22 cellular contexts compared by ENCODE assay signal in genomic region chr7:95905165-95905564, GRCh38.
A peak's percentile ranks its signal among the peaks of the same experiment; 100 is the strongest.
DNase-seq lines count a peak whose midpoint lies in the region; ATAC-seq and TF ChIP-seq lines count a peak whose summit lies in the region.
"Had no signal": no experiment of that assay in that cellular context is flagged by ENCODE, and none has a peak within 500 bp of the region (broad histone marks: within the 10 kb centered on the region; RNA-seq: fewer than 3 reads in every experiment).

No MANE protein-coding gene starts in this region.

- H3K4me1 ChIP-seq in breast epithelium (peaks cover 0 to 5% of the 10 kb centered on the region in 2 donors), Peyer's patch (no peaks in the 10 kb centered on the region)
- H3K4me1 ChIP-seq: right lobe of liver, upper lobe of left lung had no signal

- peak; percentile 26 for DNase-seq in MCF 10A (ENCODE audit: unreplicated experiment)
- no peak for DNase-seq in breast epithelium (ENCODE audit: low spot score in 2 of 2)
- DNase-seq in WTC11 (ENCODE audit: low spot score), result no peak
- DNase-seq in glomerular visceral epithelial cell (ENCODE audit: extremely low spot score), result peak; percentile 3
- no peak for DNase-seq in NCI-H2227 treated with DMSO at 0.1 percent for 48 hours (lab: John Stamatoyannopoulos, UW)
- DNase-seq in Peyer's patch, result no peak
- no peak for DNase-seq in nucleus accumbens (lab: John Stamatoyannopoulos, UW)
- DNase-seq: activated CD4-positive, alpha-beta T cell treated with anti-CD3 and anti-CD28 coated beads, Interleukin-2, amount 50 U/mL, for 48 hours; activated T-cell treated with anti-CD3 and anti-CD28 coated beads, Interleukin-2, amount 50 U/mL, for 24 hours; CD4-positive, CD25-positive, alpha-beta regulatory T cell; effector memory CD4-positive, alpha-beta T cell; HCEC 1CT; hippocampal formation; left colon; NCI-H187; NCI-H446 treated with DMSO at 0.1 percent for 48 hours; right lobe of liver; stimulated activated CD4-positive, alpha-beta T cell treated with anti-CD3 and anti-CD28 coated beads, Interleukin-1b, Interleukin-23, amount 100 ng/mL, for 48 hours; stimulated activated naive CD8-positive, alpha-beta T cell treated with anti-CD3 and anti-CD28 coated beads, Interleukin-15, amount 100 ng/mL, for 72 hours; upper lobe of left lung had no signal

- H3K27ac Mint-ChIP-seq in MCF 10A (ENCODE audit: low read depth, unreplicated experiment) (no peak overlapping the region), WTC11 (no peak overlapping the region)
- H3K27ac Mint-ChIP-seq: activated naive CD8-positive, alpha-beta T cell; activated T-cell treated with anti-CD3 and anti-CD28 coated beads, Interleukin-2, amount 50 U/mL, for 24 hours; CD4-positive, CD25-positive, alpha-beta regulatory T cell; stimulated activated naive CD8-positive, alpha-beta T cell treated with anti-CD3 and anti-CD28 coated beads, Interleukin-15, amount 100 ng/mL, for 72 hours had no signal

- no peaks in the 10 kb centered on the region for H3K9me3 Mint-ChIP-seq in MCF 10A (ENCODE audit: unreplicated experiment)
- H3K9me3 Mint-ChIP-seq in WTC11, result no peaks in the 10 kb centered on the region
- H3K9me3 Mint-ChIP-seq: activated T-cell treated with anti-CD3 and anti-CD28 coated beads, Interleukin-2, amount 50 U/mL, for 24 hours; stimulated activated naive CD8-positive, alpha-beta T cell treated with anti-CD3 and anti-CD28 coated beads, Interleukin-15, amount 100 ng/mL, for 72 hours had no signal

- TF ChIP-seq CTCF in MCF 10A (IDR thresholded peaks at IDR 0.05; ENCODE audit: unreplicated experiment) (no peak), breast epithelium (IDR thresholded peaks at IDR 0.05) (no peak), WTC11 (IDR thresholded peaks at IDR 0.05) (no peak), Peyer's patch (IDR thresholded peaks at IDR 0.05) (no peak)

- no peak overlapping the region for H3K27ac ChIP-seq in breast epithelium
- H3K27ac ChIP-seq in Peyer's patch, result no peak overlapping the region
- H3K27ac ChIP-seq: right lobe of liver, upper lobe of left lung had no signal

- CTCF ChIA-PET in MCF 10A (lab: Yijun Ruan, JAX), result interaction anchor here (0.7 to 3.8 kb wide), 4 partner anchors 11 to 1134 kb away, joined by 3 to 25 read pairs (median 6); no protein-coding TSS in a partner anchor
- CTCF ChIA-PET in WTC11 (lab: Charles Lee), result interaction anchor here (0.8 kb wide), 1 partner anchor 64 kb away, joined by 3 read pairs; no protein-coding TSS in a partner anchor

- H3K4me3 Mint-ChIP-seq in MCF 10A (ENCODE audit: unreplicated experiment) (no peak overlapping the region), WTC11 (no peak overlapping the region)
- H3K4me3 Mint-ChIP-seq: activated naive CD8-positive, alpha-beta T cell; activated T-cell treated with anti-CD3 and anti-CD28 coated beads, Interleukin-2, amount 50 U/mL, for 24 hours; CD4-positive, CD25-positive, alpha-beta regulatory T cell; stimulated activated naive CD8-positive, alpha-beta T cell treated with anti-CD3 and anti-CD28 coated beads, Interleukin-15, amount 100 ng/mL, for 72 hours had no signal

- TF ChIP-seq POLR2A in breast epithelium (IDR thresholded peaks at IDR 0.05) (no peak), Peyer's patch (IDR thresholded peaks at IDR 0.05) (no peak)

- peaks cover 0 to 10% of the 10 kb centered on the region in 2 donors for H3K27me3 ChIP-seq in breast epithelium
- H3K27me3 ChIP-seq in Peyer's patch, result no peaks in the 10 kb centered on the region
- H3K27me3 ChIP-seq: right lobe of liver, upper lobe of left lung had no signal

- intact Hi-C loops in MCF 10A (cut with micrococcal nuclease), result no loop called here
- intact Hi-C loops in breast epithelium (cut with DNase I; ENCODE audit: low total_unique reads), result no loop called here

- POLR2A ChIA-PET in MCF 10A (lab: Yijun Ruan, JAX), result no interaction called here
- POLR2A ChIA-PET in WTC11 (lab: Charles Lee), result no interaction called here

- H3K4me3 ChIP-seq in breast epithelium (no peak overlapping the region), Peyer's patch (no peak overlapping the region)
- H3K4me3 ChIP-seq: right lobe of liver, upper lobe of left lung had no signal

- no peaks in the 10 kb centered on the region for H3K36me3 ChIP-seq in breast epithelium
- no peaks in the 10 kb centered on the region for H3K36me3 ChIP-seq in Peyer's patch
- H3K36me3 ChIP-seq: right lobe of liver, upper lobe of left lung had no signal

- ATAC-seq in WTC11, result peak; percentile 49; the same call in 1 of the 2 replicates
- ATAC-seq in HG02970 (IDR thresholded peaks at IDR 0.05; ENCODE audit: low FRiP score, unreplicated experiment), result no peak
- ATAC-seq: left colon; stimulated activated naive CD8-positive, alpha-beta T cell treated with anti-CD3 and anti-CD28 coated beads, Interleukin-15, amount 100 ng/mL, for 72 hours had no signal

- H3K36me3 Mint-ChIP-seq in MCF 10A (ENCODE audit: insufficient read depth, unreplicated experiment), result no peaks in the 10 kb centered on the region
- H3K36me3 Mint-ChIP-seq in WTC11, result no peaks in the 10 kb centered on the region
- H3K36me3 Mint-ChIP-seq: activated naive CD8-positive, alpha-beta T cell; CD4-positive, CD25-positive, alpha-beta regulatory T cell had no signal

- H3K27me3 Mint-ChIP-seq in MCF 10A (ENCODE audit: insufficient read depth, unreplicated experiment) (peaks cover 41% of the 10 kb centered on the region), WTC11 (ENCODE audit: low read depth) (no peaks in the 10 kb centered on the region)

- H3K4me1 Mint-ChIP-seq in MCF 10A (ENCODE audit: insufficient read depth, unreplicated experiment) (no peaks in the 10 kb centered on the region), WTC11 (peaks cover 19% of the 10 kb centered on the region)
- H3K4me1 Mint-ChIP-seq: CD4-positive, CD25-positive, alpha-beta regulatory T cell; stimulated activated naive CD8-positive, alpha-beta T cell treated with anti-CD3 and anti-CD28 coated beads, Interleukin-15, amount 100 ng/mL, for 72 hours had no signal

- no peaks in the 10 kb centered on the region for H3K9me3 ChIP-seq in breast epithelium
- no peaks in the 10 kb centered on the region for H3K9me3 ChIP-seq in Peyer's patch
- H3K9me3 ChIP-seq: right lobe of liver, upper lobe of left lung had no signal

- BruUV-seq in MCF 10A (replicated peaks; lab: Mats Ljungman, UMichigan), result no TSS peak

TF ChIP-seq in WTC11, 78 proteins besides CTCF, POLR2A, EP300 and RAD21:
- no peak for TF ChIP-seq ZNF232 (CRISPR knock-in tag; IDR thresholded peaks at IDR 0.05)
- TF ChIP-seq, protein P1, sequence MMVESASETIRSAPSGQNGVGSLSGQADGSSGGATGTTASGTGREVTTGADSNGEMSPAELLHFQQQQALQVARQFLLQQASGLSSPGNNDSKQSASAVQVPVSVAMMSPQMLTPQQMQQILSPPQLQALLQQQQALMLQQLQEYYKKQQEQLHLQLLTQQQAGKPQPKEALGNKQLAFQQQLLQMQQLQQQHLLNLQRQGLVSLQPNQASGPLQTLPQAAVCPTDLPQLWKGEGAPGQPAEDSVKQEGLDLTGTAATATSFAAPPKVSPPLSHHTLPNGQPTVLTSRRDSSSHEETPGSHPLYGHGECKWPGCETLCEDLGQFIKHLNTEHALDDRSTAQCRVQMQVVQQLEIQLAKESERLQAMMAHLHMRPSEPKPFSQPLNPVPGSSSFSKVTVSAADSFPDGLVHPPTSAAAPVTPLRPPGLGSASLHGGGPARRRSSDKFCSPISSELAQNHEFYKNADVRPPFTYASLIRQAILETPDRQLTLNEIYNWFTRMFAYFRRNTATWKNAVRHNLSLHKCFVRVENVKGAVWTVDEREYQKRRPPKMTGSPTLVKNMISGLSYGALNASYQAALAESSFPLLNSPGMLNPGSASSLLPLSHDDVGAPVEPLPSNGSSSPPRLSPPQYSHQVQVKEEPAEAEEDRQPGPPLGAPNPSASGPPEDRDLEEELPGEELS (CRISPR knock-in tag; IDR thresholded peaks at IDR 0.05), result no peak
- TF ChIP-seq, protein P2, sequence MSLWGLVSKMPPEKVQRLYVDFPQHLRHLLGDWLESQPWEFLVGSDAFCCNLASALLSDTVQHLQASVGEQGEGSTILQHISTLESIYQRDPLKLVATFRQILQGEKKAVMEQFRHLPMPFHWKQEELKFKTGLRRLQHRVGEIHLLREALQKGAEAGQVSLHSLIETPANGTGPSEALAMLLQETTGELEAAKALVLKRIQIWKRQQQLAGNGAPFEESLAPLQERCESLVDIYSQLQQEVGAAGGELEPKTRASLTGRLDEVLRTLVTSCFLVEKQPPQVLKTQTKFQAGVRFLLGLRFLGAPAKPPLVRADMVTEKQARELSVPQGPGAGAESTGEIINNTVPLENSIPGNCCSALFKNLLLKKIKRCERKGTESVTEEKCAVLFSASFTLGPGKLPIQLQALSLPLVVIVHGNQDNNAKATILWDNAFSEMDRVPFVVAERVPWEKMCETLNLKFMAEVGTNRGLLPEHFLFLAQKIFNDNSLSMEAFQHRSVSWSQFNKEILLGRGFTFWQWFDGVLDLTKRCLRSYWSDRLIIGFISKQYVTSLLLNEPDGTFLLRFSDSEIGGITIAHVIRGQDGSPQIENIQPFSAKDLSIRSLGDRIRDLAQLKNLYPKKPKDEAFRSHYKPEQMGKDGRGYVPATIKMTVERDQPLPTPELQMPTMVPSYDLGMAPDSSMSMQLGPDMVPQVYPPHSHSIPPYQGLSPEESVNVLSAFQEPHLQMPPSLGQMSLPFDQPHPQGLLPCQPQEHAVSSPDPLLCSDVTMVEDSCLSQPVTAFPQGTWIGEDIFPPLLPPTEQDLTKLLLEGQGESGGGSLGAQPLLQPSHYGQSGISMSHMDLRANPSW (CRISPR knock-in tag; conservative IDR thresholded peaks at IDR 0.05; ENCODE audit: low read depth), result no peak
- TF ChIP-seq TEAD1 (CRISPR knock-in tag; IDR thresholded peaks at IDR 0.05), result 0 out of 2 replicates have a peak, but pooled peaks have one; percentile 48
- TF ChIP-seq ZNF396 (CRISPR knock-in tag; IDR thresholded peaks at IDR 0.05; ENCODE audit: borderline replicate concordance), result no peak
- TF ChIP-seq JUN (CRISPR knock-in tag; IDR thresholded peaks at IDR 0.05), result 0 out of 2 replicates have a peak, but pooled peaks have one; percentile 37
- no peak for TF ChIP-seq NR3C1 (CRISPR knock-in tag; conservative IDR thresholded peaks at IDR 0.05; ENCODE audit: low read depth)
TF ChIP-seq in WTC11: peak in this region for 2.

Comparison
In these comparisons a context has a peak if more than half of its experiments do, and no peak if none do; other contexts are left out.
1. DNase-seq: peak in MCF 10A (single experiment) and glomerular visceral epithelial cell (single experiment); none in breast epithelium (0 of 2), WTC11 (single experiment), NCI-H2227 treated with DMSO at 0.1 percent for 48 hours (single experiment), Peyer's patch (0 of 3) and nucleus accumbens (0 of 56).